Comparison of ENCODE assay signal across 25 cellular contexts in the genomic region with DNA sequence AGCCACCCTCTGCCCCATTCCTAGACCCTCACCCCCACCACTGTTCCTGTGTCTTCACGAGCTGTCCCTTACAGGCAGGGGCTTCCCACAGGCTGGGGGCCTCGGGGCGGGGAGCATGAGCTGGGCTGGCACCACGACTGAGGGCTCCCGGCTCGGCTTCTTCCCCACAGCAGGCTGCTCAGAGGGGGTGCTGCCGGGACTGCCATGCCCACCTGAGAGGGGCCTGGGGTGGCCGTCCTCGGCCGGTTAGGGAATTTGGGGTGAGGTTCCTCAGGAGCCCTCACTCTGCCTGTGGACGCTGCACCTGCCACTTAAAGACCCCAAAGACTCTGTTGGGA. TPM values are rescaled to one million over a fixed set of nuclear protein-coding genes. Genes with fewer than 3 reads are reported as not detected.
"Had no signal": no experiment of that assay in that cellular context is flagged by ENCODE, and none has a peak within 500 bp of the region (broad histone marks: within the 10 kb centered on the region; RNA-seq: fewer than 3 reads in every experiment).

No MANE protein-coding gene starts in this region.

- H3K27me3 ChIP-seq: MG63, Peyer's patch, SJCRH30 had no signal

- ATAC-seq: Right ventricle myocardium inferior, SK-N-SH treated with all-trans-retinoic acid at 6 μM for 48 hours had no signal

- DNase-seq: IMR-90; Karpas-422; KG1; MG63; NCI-H1092; NCI-H1105 treated with DMSO at 0.1 percent for 48 hours; NCI-H1417 treated with DMSO at 0.1 percent for 48 hours; NCI-H146; NCI-H1694 treated with DMSO at 0.1 percent for 48 hours; NCI-H1930; NCI-H2171; NCI-H446 treated with DMSO at 0.1 percent for 48 hours; NCI-H510A treated with DMSO at 0.1 percent for 48 hours; NCI-H526; NCI-H82; NK-92 treated with Interleukin-12 subunit alpha and Interleukin-12 subunit beta, amount 100 ng/mL, for 24 hours; OCI-M1; PC-9; SHP77 treated with DMSO at 0.1 percent for 48 hours had no signal

- H3K36me3 ChIP-seq: MG63 had no signal

- H2AFZ ChIP-seq: PC-9 had no signal

- H3K4me3 ChIP-seq: MG63, PC-9, SJCRH30 had no signal

- FAIRE-seq: HepG2 had no signal

- H3K27ac ChIP-seq: PC-9, Peyer's patch, SJCRH30 had no signal

- H3K4me2 ChIP-seq: PC-9 had no signal

- H3K9me3 ChIP-seq: MG63, Peyer's patch, SJCRH30 had no signal

RNA-seq across cellular contexts. Expression of gene SLC25A47, which starts 6.8 kb away (rescaled TPM):
- total RNA-seq: IMR-90, PC-9, Right ventricle myocardium inferior, RPMI7951, SJCRH30 had no signal
- polyA plus RNA-seq: IMR-90 had no signal
